10 cellular contexts compared by ENCODE assay signal in the genomic region with DNA sequence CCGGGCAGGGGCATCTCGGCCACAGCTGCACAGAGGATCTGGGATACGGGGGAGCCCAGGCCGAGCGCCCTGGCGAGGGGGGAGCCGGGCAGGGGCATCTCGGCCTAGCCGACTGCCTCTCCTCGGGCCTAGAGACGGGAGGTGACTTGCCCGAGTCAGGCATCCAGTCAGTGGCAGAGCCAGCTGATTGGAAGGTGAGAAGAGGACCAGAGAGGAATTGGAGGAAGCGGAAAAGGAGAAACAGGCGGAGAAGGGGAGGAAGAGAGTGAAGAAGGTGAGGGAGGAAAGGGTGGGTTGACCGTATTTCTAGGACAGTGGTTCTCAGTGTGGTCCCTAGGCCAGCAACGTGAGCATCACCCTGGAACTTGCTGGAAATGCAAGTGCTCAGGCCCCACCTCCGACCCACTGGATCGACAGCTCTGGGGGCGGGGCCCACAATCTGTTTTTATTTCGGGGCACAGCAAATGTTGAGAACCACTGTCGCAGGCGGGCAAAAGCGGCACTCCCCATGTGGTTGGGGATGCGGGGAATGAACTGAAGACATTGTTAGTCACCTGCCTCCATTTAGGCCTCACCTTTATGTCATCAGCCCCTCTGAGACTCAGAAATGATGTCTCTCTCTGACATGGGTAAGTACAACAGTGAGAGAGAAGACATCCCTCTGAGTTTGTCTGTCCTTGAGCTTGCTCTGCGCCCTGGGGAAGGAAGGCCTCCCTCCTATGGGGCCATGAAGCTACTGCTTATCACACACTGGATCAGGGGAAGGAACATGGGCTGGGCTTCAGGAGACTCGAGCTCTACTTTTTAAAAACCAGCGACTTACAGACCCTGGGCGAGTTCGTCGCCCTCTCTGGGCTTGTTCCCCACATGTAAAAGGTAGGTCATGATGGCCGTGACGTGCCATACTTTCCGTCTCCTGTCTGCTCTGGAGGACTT. TPM values are rescaled to one million over a fixed set of nuclear protein-coding genes. Genes with fewer than 3 reads are reported as not detected.
DNase-seq lines count a peak whose midpoint lies in the region; ATAC-seq and TF ChIP-seq lines count a peak whose summit lies in the region.
"Had no signal": no experiment of that assay in that cellular context is flagged by ENCODE, and none has a peak within 500 bp of the region (broad histone marks: within the 10 kb centered on the region; RNA-seq: fewer than 3 reads in every experiment).

No MANE protein-coding gene starts in this region.

- peak overlapping the region; percentile 20 for H3K27ac Mint-ChIP-seq in activated CD4-positive, alpha-beta T cell treated with anti-CD3 and anti-CD28 coated beads, Interleukin-2, amount 10 ng/mL, durations not matched to agents 24 days and 14 days

- no peaks in the 10 kb centered on the region for H3K27me3 ChIP-seq in hepatocyte
- H3K27me3 ChIP-seq in subcutaneous abdominal adipose tissue (ENCODE audit: control insufficient read depth in 5 of 5, insufficient read depth in 4 of 5, low read length in 5 of 5) = peaks cover 0 to 12% (median 0%) of the 10 kb centered on the region in 5 donors
- no peaks in the 10 kb centered on the region for H3K27me3 ChIP-seq in effector memory CD4-positive, alpha-beta T cell (replicated peaks; ENCODE audit: control insufficient read depth, insufficient read depth, low read length, poor library complexity, severe bottlenecking)

- DNase-seq in activated CD4-positive, alpha-beta T cell treated with anti-CD3 and anti-CD28 coated beads, Interleukin-2, amount 10 ng/mL, durations not matched to agents 24 days and 14 days = peak; percentile 58
- no peak for DNase-seq in activated CD4-positive, alpha-beta T cell treated with anti-CD3 and anti-CD28 coated beads, Interleukin-2, amount 50 U/mL, for 48 hours
- DNase-seq in hepatocyte (ENCODE audit: low spot score) = no peak
- DNase-seq in effector memory CD4-positive, alpha-beta T cell = no peak
- DNase-seq: kidney, NCI-H524 treated with DMSO at 0.1 percent for 48 hours had no signal

- H4K20me1 ChIP-seq in hepatocyte (ENCODE audit: insufficient read depth, poor library complexity, severe bottlenecking) = no peaks in the 10 kb centered on the region

- no peak overlapping the region for H3K9ac ChIP-seq in subcutaneous abdominal adipose tissue (ENCODE audit: low read length in 5 of 5)

- no peaks in the 10 kb centered on the region for H3K9me2 ChIP-seq in hepatocyte (replicated peaks; ENCODE audit: insufficient read depth)

- peaks cover 27% of the 10 kb centered on the region for H3K4me1 ChIP-seq in hepatocyte (ENCODE audit: insufficient read depth)
- peaks cover 4 to 35% (median 27%) of the 10 kb centered on the region in 5 donors for H3K4me1 ChIP-seq in subcutaneous abdominal adipose tissue (ENCODE audit: control insufficient read depth in 5 of 5, insufficient read depth in 5 of 5, low read length in 5 of 5)
- peaks cover 15% of the 10 kb centered on the region for H3K4me1 ChIP-seq in effector memory CD4-positive, alpha-beta T cell (ENCODE audit: control insufficient read depth, insufficient read depth, low read length, poor library complexity, severe bottlenecking)

- WGBS in hepatocyte (ENCODE audit: low lambda C conversion rate, missing lambda C conversion rate) = 88% methylated on average over 22 of the region's 33 CpGs

- H3K4me1 Mint-ChIP-seq in activated CD4-positive, alpha-beta T cell treated with anti-CD3 and anti-CD28 coated beads, Interleukin-2, amount 10 ng/mL, durations not matched to agents 24 days and 14 days = peaks cover 4% of the 10 kb centered on the region

- no peak overlapping the region for H3K4me2 ChIP-seq in hepatocyte

- H3K27ac ChIP-seq in angular gyrus (ENCODE audit: low read depth, low read length) (peak overlapping the region; percentile 35), hepatocyte (peak overlapping the region; percentile 90), subcutaneous abdominal adipose tissue (ENCODE audit: low read depth, low read length) (peak overlapping the region; percentile 61)
- no peak overlapping the region for H3K27ac ChIP-seq in effector memory CD4-positive, alpha-beta T cell (ENCODE audit: insufficient read depth, low read length, poor library complexity, severe bottlenecking)

- H3K79me2 ChIP-seq in hepatocyte = peaks cover 5% of the 10 kb centered on the region

- ATAC-seq in GM18873 (IDR thresholded peaks at IDR 0.05; ENCODE audit: low FRiP score, unreplicated experiment) = no peak
- ATAC-seq in HG02759 (IDR thresholded peaks at IDR 0.05; ENCODE audit: unreplicated experiment) = no peak

- H3K4me3 ChIP-seq in hepatocyte (no peak overlapping the region), subcutaneous abdominal adipose tissue (ENCODE audit: low read depth in 1 of 5, low read length in 5 of 5) (no peak overlapping the region)
- H3K4me3 ChIP-seq in effector memory CD4-positive, alpha-beta T cell (ENCODE audit: insufficient read depth, low read depth, low read length, poor library complexity, severe bottlenecking) = no peak overlapping the region

- H3K9me3 ChIP-seq in hepatocyte (ENCODE audit: low read depth) (no peaks in the 10 kb centered on the region), subcutaneous abdominal adipose tissue (ENCODE audit: control insufficient read depth in 5 of 5, low read length in 5 of 5) (no peaks in the 10 kb centered on the region)
- H3K9me3 ChIP-seq in effector memory CD4-positive, alpha-beta T cell (ENCODE audit: control insufficient read depth, low read length) = no peaks in the 10 kb centered on the region

- peaks cover 4% of the 10 kb centered on the region for H3K27me3 Mint-ChIP-seq in activated CD4-positive, alpha-beta T cell treated with anti-CD3 and anti-CD28 coated beads, Interleukin-2, amount 10 ng/mL, durations not matched to agents 24 days and 14 days

- no peak for TF ChIP-seq CTCF in hepatocyte (IDR thresholded peaks at IDR 0.05; ENCODE audit: poor library complexity)

- H3K4me3 Mint-ChIP-seq in activated CD4-positive, alpha-beta T cell treated with anti-CD3 and anti-CD28 coated beads, Interleukin-2, amount 10 ng/mL, durations not matched to agents 24 days and 14 days = peak overlapping the region; percentile 12

- H3K36me3 ChIP-seq in hepatocyte (replicated peaks; ENCODE audit: insufficient read depth, low read depth) = no peaks in the 10 kb centered on the region
- H3K36me3 ChIP-seq in subcutaneous abdominal adipose tissue (ENCODE audit: control insufficient read depth in 5 of 5, insufficient read depth in 5 of 5, low read length in 5 of 5) = no peaks in the 10 kb centered on the region
- no peaks in the 10 kb centered on the region for H3K36me3 ChIP-seq in effector memory CD4-positive, alpha-beta T cell (ENCODE audit: control insufficient read depth, insufficient read depth, low read length)

- no peak overlapping the region for H2AFZ ChIP-seq in hepatocyte

- peaks cover 6% of the 10 kb centered on the region for H3K9me3 Mint-ChIP-seq in activated CD4-positive, alpha-beta T cell treated with anti-CD3 and anti-CD28 coated beads, Interleukin-2, amount 10 ng/mL, durations not matched to agents 24 days and 14 days

- no peaks in the 10 kb centered on the region for H3K36me3 Mint-ChIP-seq in activated CD4-positive, alpha-beta T cell treated with anti-CD3 and anti-CD28 coated beads, Interleukin-2, amount 10 ng/mL, durations not matched to agents 24 days and 14 days (ENCODE audit: low read depth)

- intact Hi-C loops in activated CD4-positive, alpha-beta T cell treated with anti-CD3 and anti-CD28 coated beads, Interleukin-2, amount 10 ng/mL, durations not matched to agents 24 days and 14 days (cut with micrococcal nuclease) = loop anchor here (2.0 to 10.0 kb wide), 2 partner anchors 154 to 192 kb away; no protein-coding TSS in a partner anchor

RNA-seq across cellular contexts. Expression of a gene that starts 1.0 kb away (rescaled TPM):
- 8.8 and 10.6 TPM in 2 replicates for total RNA-seq in activated CD4-positive, alpha-beta T cell treated with anti-CD3 and anti-CD28 coated beads, Interleukin-2, amount 10 ng/mL, durations not matched to agents 24 days and 14 days
- total RNA-seq in hepatocyte = 44.3 and 74.0 TPM in 2 replicates
- 121 and 137 TPM in 2 replicates for polyA plus RNA-seq in hepatocyte
